ENCODE assay signal across 9 cellular contexts in genomic region chr1:229578168-229579100, GRCh38. TPM values are rescaled to one million over a fixed set of nuclear protein-coding genes. Genes with fewer than 3 reads are reported as not detected.
A peak's percentile ranks its signal among the peaks of the same experiment; 100 is the strongest.
DNase-seq lines count a peak whose midpoint lies in the region; ATAC-seq, FAIRE-seq and TF ChIP-seq lines count a peak whose summit lies in the region.
"Had no signal": no experiment of that assay in that cellular context is flagged by ENCODE, and none has a peak within 500 bp of the region (broad histone marks: within the 10 kb centered on the region; RNA-seq: fewer than 3 reads in every experiment).

No MANE protein-coding gene starts in this region.

- FAIRE-seq in HTR-8/SVneo (lab: Jason Lieb, UNC): no peak

- peaks cover 0 to 33% (median 0%) of the 10 kb centered on the region in 5 donors for H3K27me3 Mint-ChIP-seq in naive thymus-derived CD4-positive, alpha-beta T cell

- no peaks in the 10 kb centered on the region for H3K9me3 ChIP-seq in SU-DHL-6 (ENCODE audit: insufficient read depth, low read length)
- no peaks in the 10 kb centered on the region for H3K9me3 ChIP-seq in naive thymus-derived CD4-positive, alpha-beta T cell (ENCODE audit: control insufficient read depth in 2 of 3, low read length in 3 of 3)

- CTCF ChIA-PET in naive thymus-derived CD4-positive, alpha-beta T cell (lab: Charles Lee): no interaction called here

- no peaks in the 10 kb centered on the region for H3K9me2 ChIP-seq in SU-DHL-6 (replicated peaks; ENCODE audit: insufficient read depth, low read length)

- H3F3A ChIP-seq in SU-DHL-6 (ENCODE audit: insufficient read depth): no peaks in the 10 kb centered on the region

- no peaks in the 10 kb centered on the region for H3K36me3 ChIP-seq in SU-DHL-6 (ENCODE audit: low read length)
- H3K36me3 ChIP-seq in naive thymus-derived CD4-positive, alpha-beta T cell (ENCODE audit: control insufficient read depth in 2 of 3, insufficient read depth in 3 of 3, low read length in 3 of 3): no peaks in the 10 kb centered on the region

- no peak overlapping the region for H2AFZ ChIP-seq in SU-DHL-6 (ENCODE audit: low read depth, low read length, severe bottlenecking)

- no peak for DNase-seq in GM12865 (ENCODE audit: low read depth)
- DNase-seq in naive thymus-derived CD4-positive, alpha-beta T cell: no peak
- no peak for DNase-seq in activated CD8-positive, alpha-beta memory T cell treated with anti-CD3 and anti-CD28 coated beads for 24 hours
- no peak for DNase-seq in HTR-8/SVneo (ENCODE audit: insufficient read length, low spot score)
- DNase-seq in HK-2 (ENCODE audit: unreplicated experiment): no peak
- DNase-seq in DMS 273 treated with DMSO at 0.1 percent for 48 hours (lab: John Stamatoyannopoulos, UW): no peak
- DNase-seq: erythroblast had no signal

- no peaks in the 10 kb centered on the region for H3K79me2 ChIP-seq in SU-DHL-6 (ENCODE audit: insufficient read depth, low read length)

- no peaks in the 10 kb centered on the region for H3K27me3 ChIP-seq in SU-DHL-6 (ENCODE audit: low read length)
- H3K27me3 ChIP-seq in naive thymus-derived CD4-positive, alpha-beta T cell (ENCODE audit: control insufficient read depth in 2 of 2, insufficient read depth in 2 of 2, low read length in 2 of 2): no peaks in the 10 kb centered on the region

- no peak overlapping the region for H3K9ac ChIP-seq in SU-DHL-6 (ENCODE audit: low read length)

- peak overlapping the region; percentile 27 for H3K4me2 ChIP-seq in SU-DHL-6 (ENCODE audit: low read depth, low read length, poor library complexity, severe bottlenecking)

- no peaks in the 10 kb centered on the region for H4K20me1 ChIP-seq in SU-DHL-6 (ENCODE audit: low read depth, low read length)

- H3K4me1 Mint-ChIP-seq in naive thymus-derived CD4-positive, alpha-beta T cell: peaks cover 0 to 4% (median 4%) of the 10 kb centered on the region in 7 donors

- ATAC-seq in HG02610 (IDR thresholded peaks at IDR 0.05; ENCODE audit: unreplicated experiment): peak; percentile 20
- ATAC-seq in naive thymus-derived CD4-positive, alpha-beta T cell: peak; percentile 14

- POLR2A ChIA-PET in naive thymus-derived CD4-positive, alpha-beta T cell (lab: Charles Lee): no interaction called here

- H3K4me3 ChIP-seq in GM12865 (ENCODE audit: low read depth, low read length) (peak overlapping the region; percentile 16; the same call in 1 of the 2 replicates), SU-DHL-6 (ENCODE audit: insufficient read depth, low read length, poor library complexity, severe bottlenecking) (no peak overlapping the region)
- H3K4me3 ChIP-seq in naive thymus-derived CD4-positive, alpha-beta T cell (ENCODE audit: low read length): no peak overlapping the region

- intact Hi-C loops in naive thymus-derived CD4-positive, alpha-beta T cell (cut with micrococcal nuclease): no loop called here

- H3K9me3 Mint-ChIP-seq in naive thymus-derived CD4-positive, alpha-beta T cell: no peaks in the 10 kb centered on the region

- H3K27ac ChIP-seq in SU-DHL-6 (ENCODE audit: low read depth, low read length): no peak overlapping the region
- H3K27ac ChIP-seq in naive thymus-derived CD4-positive, alpha-beta T cell (ENCODE audit: low read depth, low read length): no peak overlapping the region

- H3K27ac Mint-ChIP-seq in naive thymus-derived CD4-positive, alpha-beta T cell: no peak overlapping the region

- no peak for TF ChIP-seq CTCF in GM12865 (IDR thresholded peaks at IDR 0.05; ENCODE audit: insufficient read depth, low read depth, low read length, missing control alignments)
- no peak for TF ChIP-seq CTCF in SU-DHL-6 (IDR thresholded peaks at IDR 0.05; ENCODE audit: insufficient read depth, low read length, poor library complexity, severe bottlenecking)

- no peaks in the 10 kb centered on the region for H3K36me3 Mint-ChIP-seq in naive thymus-derived CD4-positive, alpha-beta T cell

- no peaks in the 10 kb centered on the region for H3K4me1 ChIP-seq in naive thymus-derived CD4-positive, alpha-beta T cell (ENCODE audit: control insufficient read depth in 2 of 2, insufficient read depth in 2 of 2, low read length in 2 of 2)

- H3K4me3 Mint-ChIP-seq in naive thymus-derived CD4-positive, alpha-beta T cell: no peak overlapping the region

RNA-seq across cellular contexts. Expression of gene ABCB10, which starts 19.9 kb away (rescaled TPM):
- 10 to 100 TPM; 14.1 to 31.9 (median 18.4) TPM for total RNA-seq in naive thymus-derived CD4-positive, alpha-beta T cell
- polyA plus RNA-seq in naive thymus-derived CD4-positive, alpha-beta T cell: 1 to 10 TPM; 6.4 to 6.8 TPM

RNA-seq across cellular contexts. Expression of gene TAF5L, which starts 47.5 kb away (rescaled TPM):
- 10 to 100 TPM; 17.3 to 27.2 (median 19.8) TPM for total RNA-seq in naive thymus-derived CD4-positive, alpha-beta T cell
- polyA plus RNA-seq in naive thymus-derived CD4-positive, alpha-beta T cell: 1 to 10 TPM; 4.7 to 6.8 TPM

RNA-seq across cellular contexts. Expression of gene URB2, which starts 47.6 kb away (rescaled TPM):
- 10 to 100 TPM in 4 of 5 experiments, 1 to 10 TPM in 1; 6.2 to 18.2 (median 11.0) TPM for total RNA-seq in naive thymus-derived CD4-positive, alpha-beta T cell
- polyA plus RNA-seq in naive thymus-derived CD4-positive, alpha-beta T cell: 1 to 10 TPM; 5.6 to 8.2 TPM
